Comparison of ENCODE assay signal across 1 cellular context in genomic region chr22:20955548-20955947, GRCh38.
TF ChIP-seq lines count a peak whose summit lies in the region.

No MANE protein-coding gene starts in this region.

TF ChIP-seq in K562, 482 proteins besides CTCF, POLR2A, EP300 and RAD21 (continued from another document and continues in another):
- TF ChIP-seq ZNF407 (IDR thresholded peaks at IDR 0.05; ENCODE audit: low read depth) (no peak), CEBPB (tag; IDR thresholded peaks at IDR 0.05) (peak; percentile 46; the same call in 1 of the 2 replicates), ZFPM2 (CRISPR knock-in tag; IDR thresholded peaks at IDR 0.05) (no peak), ZNF764 (CRISPR knock-in tag; IDR thresholded peaks at IDR 0.05; ENCODE audit: low read depth) (no peak), GABPB1 (CRISPR knock-in tag; IDR thresholded peaks at IDR 0.05) (no peak), HIVEP1 (CRISPR knock-in tag; IDR thresholded peaks at IDR 0.05) (no peak), CREBBP (IDR thresholded peaks at IDR 0.05; ENCODE audit: low read depth, low read length) (no peak), BRCA1 (IDR thresholded peaks at IDR 0.05) (no peak), BRCA1 (CRISPR knock-in tag; IDR thresholded peaks at IDR 0.05) (no peak), IFI16 (CRISPR knock-in tag; IDR thresholded peaks at IDR 0.05) (peak; percentile 65; the same call in 1 of the 2 replicates), CHD4 (IDR thresholded peaks at IDR 0.05; ENCODE audit: insufficient read depth, insufficient replicate concordance, low read depth, low read length, poor library complexity, severe bottlenecking) (no peak), POLR3A (IDR thresholded peaks at IDR 0.05; ENCODE audit: borderline replicate concordance, extremely low read depth, insufficient read depth, insufficient read length) (no peak), ZFX (CRISPR knock-in tag; IDR thresholded peaks at IDR 0.05) (no peak), CBFB (CRISPR knock-in tag; IDR thresholded peaks at IDR 0.05) (no peak), HDAC8 (tag; IDR thresholded peaks at IDR 0.05) (no peak), SLC30A9 (CRISPR knock-in tag; IDR thresholded peaks at IDR 0.05) (no peak), LCOR (CRISPR knock-in tag; IDR thresholded peaks at IDR 0.05) (no peak), XRCC5 (IDR thresholded peaks at IDR 0.05; ENCODE audit: low read depth, low read length) (no peak), SREBF2 (CRISPR knock-in tag; IDR thresholded peaks at IDR 0.05) (no peak), ZFP1 (CRISPR knock-in tag; IDR thresholded peaks at IDR 0.05) (no peak), ZNF699 (CRISPR knock-in tag; IDR thresholded peaks at IDR 0.05; ENCODE audit: insufficient replicate concordance) (no peak), HNRNPK (IDR thresholded peaks at IDR 0.05; ENCODE audit: low read depth, low read length, poor library complexity, severe bottlenecking) (no peak), TEAD4 (IDR thresholded peaks at IDR 0.05; ENCODE audit: low read length) (no peak), TEAD4 (CRISPR knock-in tag; IDR thresholded peaks at IDR 0.05; ENCODE audit: borderline replicate concordance) (0 out of 2 replicates have a peak, but pooled peaks have one; percentile 57)
- TF ChIP-seq, protein P1, sequence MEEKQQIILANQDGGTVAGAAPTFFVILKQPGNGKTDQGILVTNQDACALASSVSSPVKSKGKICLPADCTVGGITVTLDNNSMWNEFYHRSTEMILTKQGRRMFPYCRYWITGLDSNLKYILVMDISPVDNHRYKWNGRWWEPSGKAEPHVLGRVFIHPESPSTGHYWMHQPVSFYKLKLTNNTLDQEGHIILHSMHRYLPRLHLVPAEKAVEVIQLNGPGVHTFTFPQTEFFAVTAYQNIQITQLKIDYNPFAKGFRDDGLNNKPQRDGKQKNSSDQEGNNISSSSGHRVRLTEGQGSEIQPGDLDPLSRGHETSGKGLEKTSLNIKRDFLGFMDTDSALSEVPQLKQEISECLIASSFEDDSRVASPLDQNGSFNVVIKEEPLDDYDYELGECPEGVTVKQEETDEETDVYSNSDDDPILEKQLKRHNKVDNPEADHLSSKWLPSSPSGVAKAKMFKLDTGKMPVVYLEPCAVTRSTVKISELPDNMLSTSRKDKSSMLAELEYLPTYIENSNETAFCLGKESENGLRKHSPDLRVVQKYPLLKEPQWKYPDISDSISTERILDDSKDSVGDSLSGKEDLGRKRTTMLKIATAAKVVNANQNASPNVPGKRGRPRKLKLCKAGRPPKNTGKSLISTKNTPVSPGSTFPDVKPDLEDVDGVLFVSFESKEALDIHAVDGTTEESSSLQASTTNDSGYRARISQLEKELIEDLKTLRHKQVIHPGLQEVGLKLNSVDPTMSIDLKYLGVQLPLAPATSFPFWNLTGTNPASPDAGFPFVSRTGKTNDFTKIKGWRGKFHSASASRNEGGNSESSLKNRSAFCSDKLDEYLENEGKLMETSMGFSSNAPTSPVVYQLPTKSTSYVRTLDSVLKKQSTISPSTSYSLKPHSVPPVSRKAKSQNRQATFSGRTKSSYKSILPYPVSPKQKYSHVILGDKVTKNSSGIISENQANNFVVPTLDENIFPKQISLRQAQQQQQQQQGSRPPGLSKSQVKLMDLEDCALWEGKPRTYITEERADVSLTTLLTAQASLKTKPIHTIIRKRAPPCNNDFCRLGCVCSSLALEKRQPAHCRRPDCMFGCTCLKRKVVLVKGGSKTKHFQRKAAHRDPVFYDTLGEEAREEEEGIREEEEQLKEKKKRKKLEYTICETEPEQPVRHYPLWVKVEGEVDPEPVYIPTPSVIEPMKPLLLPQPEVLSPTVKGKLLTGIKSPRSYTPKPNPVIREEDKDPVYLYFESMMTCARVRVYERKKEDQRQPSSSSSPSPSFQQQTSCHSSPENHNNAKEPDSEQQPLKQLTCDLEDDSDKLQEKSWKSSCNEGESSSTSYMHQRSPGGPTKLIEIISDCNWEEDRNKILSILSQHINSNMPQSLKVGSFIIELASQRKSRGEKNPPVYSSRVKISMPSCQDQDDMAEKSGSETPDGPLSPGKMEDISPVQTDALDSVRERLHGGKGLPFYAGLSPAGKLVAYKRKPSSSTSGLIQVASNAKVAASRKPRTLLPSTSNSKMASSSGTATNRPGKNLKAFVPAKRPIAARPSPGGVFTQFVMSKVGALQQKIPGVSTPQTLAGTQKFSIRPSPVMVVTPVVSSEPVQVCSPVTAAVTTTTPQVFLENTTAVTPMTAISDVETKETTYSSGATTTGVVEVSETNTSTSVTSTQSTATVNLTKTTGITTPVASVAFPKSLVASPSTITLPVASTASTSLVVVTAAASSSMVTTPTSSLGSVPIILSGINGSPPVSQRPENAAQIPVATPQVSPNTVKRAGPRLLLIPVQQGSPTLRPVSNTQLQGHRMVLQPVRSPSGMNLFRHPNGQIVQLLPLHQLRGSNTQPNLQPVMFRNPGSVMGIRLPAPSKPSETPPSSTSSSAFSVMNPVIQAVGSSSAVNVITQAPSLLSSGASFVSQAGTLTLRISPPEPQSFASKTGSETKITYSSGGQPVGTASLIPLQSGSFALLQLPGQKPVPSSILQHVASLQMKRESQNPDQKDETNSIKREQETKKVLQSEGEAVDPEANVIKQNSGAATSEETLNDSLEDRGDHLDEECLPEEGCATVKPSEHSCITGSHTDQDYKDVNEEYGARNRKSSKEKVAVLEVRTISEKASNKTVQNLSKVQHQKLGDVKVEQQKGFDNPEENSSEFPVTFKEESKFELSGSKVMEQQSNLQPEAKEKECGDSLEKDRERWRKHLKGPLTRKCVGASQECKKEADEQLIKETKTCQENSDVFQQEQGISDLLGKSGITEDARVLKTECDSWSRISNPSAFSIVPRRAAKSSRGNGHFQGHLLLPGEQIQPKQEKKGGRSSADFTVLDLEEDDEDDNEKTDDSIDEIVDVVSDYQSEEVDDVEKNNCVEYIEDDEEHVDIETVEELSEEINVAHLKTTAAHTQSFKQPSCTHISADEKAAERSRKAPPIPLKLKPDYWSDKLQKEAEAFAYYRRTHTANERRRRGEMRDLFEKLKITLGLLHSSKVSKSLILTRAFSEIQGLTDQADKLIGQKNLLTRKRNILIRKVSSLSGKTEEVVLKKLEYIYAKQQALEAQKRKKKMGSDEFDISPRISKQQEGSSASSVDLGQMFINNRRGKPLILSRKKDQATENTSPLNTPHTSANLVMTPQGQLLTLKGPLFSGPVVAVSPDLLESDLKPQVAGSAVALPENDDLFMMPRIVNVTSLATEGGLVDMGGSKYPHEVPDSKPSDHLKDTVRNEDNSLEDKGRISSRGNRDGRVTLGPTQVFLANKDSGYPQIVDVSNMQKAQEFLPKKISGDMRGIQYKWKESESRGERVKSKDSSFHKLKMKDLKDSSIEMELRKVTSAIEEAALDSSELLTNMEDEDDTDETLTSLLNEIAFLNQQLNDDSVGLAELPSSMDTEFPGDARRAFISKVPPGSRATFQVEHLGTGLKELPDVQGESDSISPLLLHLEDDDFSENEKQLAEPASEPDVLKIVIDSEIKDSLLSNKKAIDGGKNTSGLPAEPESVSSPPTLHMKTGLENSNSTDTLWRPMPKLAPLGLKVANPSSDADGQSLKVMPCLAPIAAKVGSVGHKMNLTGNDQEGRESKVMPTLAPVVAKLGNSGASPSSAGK (IDR thresholded peaks at IDR 0.05) = no peak
- TF ChIP-seq, protein P2, sequence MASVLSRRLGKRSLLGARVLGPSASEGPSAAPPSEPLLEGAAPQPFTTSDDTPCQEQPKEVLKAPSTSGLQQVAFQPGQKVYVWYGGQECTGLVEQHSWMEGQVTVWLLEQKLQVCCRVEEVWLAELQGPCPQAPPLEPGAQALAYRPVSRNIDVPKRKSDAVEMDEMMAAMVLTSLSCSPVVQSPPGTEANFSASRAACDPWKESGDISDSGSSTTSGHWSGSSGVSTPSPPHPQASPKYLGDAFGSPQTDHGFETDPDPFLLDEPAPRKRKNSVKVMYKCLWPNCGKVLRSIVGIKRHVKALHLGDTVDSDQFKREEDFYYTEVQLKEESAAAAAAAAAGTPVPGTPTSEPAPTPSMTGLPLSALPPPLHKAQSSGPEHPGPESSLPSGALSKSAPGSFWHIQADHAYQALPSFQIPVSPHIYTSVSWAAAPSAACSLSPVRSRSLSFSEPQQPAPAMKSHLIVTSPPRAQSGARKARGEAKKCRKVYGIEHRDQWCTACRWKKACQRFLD (CRISPR knock-in tag; IDR thresholded peaks at IDR 0.05) = no peak
